Comparison of ENCODE assay signal across 11 cellular contexts in genomic region chr11:62061356-62062222, GRCh38.
DNase-seq lines count a peak whose midpoint lies in the region; ATAC-seq, FAIRE-seq and TF ChIP-seq lines count a peak whose summit lies in the region.
"Had no signal": no experiment of that assay in that cellular context is flagged by ENCODE, and none has a peak within 500 bp of the region (broad histone marks: within the 10 kb centered on the region; RNA-seq: fewer than 3 reads in every experiment).

No MANE protein-coding gene starts in this region.

- H3K4me1 Mint-ChIP-seq in chondrocyte (ENCODE audit: low read depth): peaks cover 10% of the 10 kb centered on the region

- no peaks in the 10 kb centered on the region for H3K9me3 ChIP-seq in kidney (ENCODE audit: control insufficient read depth in 1 of 2, low read length in 2 of 2)
- H3K9me3 ChIP-seq: A549 had no signal

- DNase-seq in NCI-H2029 treated with DMSO at 0.1 percent for 48 hours (lab: John Stamatoyannopoulos, UW) (peak; percentile 8), NCI-H2029 (lab: John Stamatoyannopoulos, UW) (no peak), chondrocyte (ENCODE audit: low spot score) (no peak), kidney (no peak)
- no peak for DNase-seq in stimulated activated CD4-positive, alpha-beta T cell treated with anti-CD3 and anti-CD28 coated beads, Interleukin-2, amount 100 ng/mL, for 24 hours
- DNase-seq: NCI-H2227 treated with DMSO at 0.1 percent for 48 hours, SHP77 treated with DMSO at 0.1 percent for 48 hours had no signal

- no peaks in the 10 kb centered on the region for H3K36me3 ChIP-seq in kidney (ENCODE audit: control insufficient read depth in 1 of 2, insufficient read depth in 2 of 2, low read length in 2 of 2)

- H3K36me3 Mint-ChIP-seq in chondrocyte (ENCODE audit: low read depth): no peaks in the 10 kb centered on the region

- H3K27ac Mint-ChIP-seq in chondrocyte (ENCODE audit: unreplicated experiment): peak overlapping the region; percentile 41

- H3K4me3 ChIP-seq in kidney (ENCODE audit: low read length in 2 of 2): no peak overlapping the region
- H3K4me3 ChIP-seq: A549 had no signal

- ATAC-seq in HG03135 (IDR thresholded peaks at IDR 0.05; ENCODE audit: unreplicated experiment) (no peak), HG03097 (IDR thresholded peaks at IDR 0.05; ENCODE audit: low FRiP score, unreplicated experiment) (no peak)
- ATAC-seq: A549 had no signal

- no peaks in the 10 kb centered on the region for H3K27me3 Mint-ChIP-seq in chondrocyte (ENCODE audit: low read depth)

- H3K27ac ChIP-seq in kidney (ENCODE audit: low read depth in 2 of 2, low read length in 2 of 2) (no peak overlapping the region), temporal lobe (ENCODE audit: low read depth, low read length) (peak overlapping the region; percentile 96)
- H3K27ac ChIP-seq: A549 had no signal

- intact Hi-C loops in kidney (cut with DNase I): no loop called here

- H3K9ac ChIP-seq in kidney (ENCODE audit: low read length in 2 of 2): no peak overlapping the region

- no peaks in the 10 kb centered on the region for H3K4me1 ChIP-seq in kidney (ENCODE audit: control insufficient read depth in 1 of 2, insufficient read depth in 1 of 2, low read depth in 1 of 2, low read length in 2 of 2)
- H3K4me1 ChIP-seq: A549 had no signal

- TF ChIP-seq CTCF in chondrocyte (IDR thresholded peaks at IDR 0.05): peak; percentile 52
- peak; percentile 5 for TF ChIP-seq CTCF in kidney (IDR thresholded peaks at IDR 0.05; ENCODE audit: borderline replicate concordance, extremely low read depth, insufficient read depth)

- no peak for FAIRE-seq in kidney (lab: Jason Lieb, UNC)
- FAIRE-seq: A549 had no signal

- H3K4me3 Mint-ChIP-seq in chondrocyte (ENCODE audit: unreplicated experiment): no peak overlapping the region

- no peaks in the 10 kb centered on the region for H3K9me3 Mint-ChIP-seq in chondrocyte (ENCODE audit: low read depth)
